In the genomic region with DNA sequence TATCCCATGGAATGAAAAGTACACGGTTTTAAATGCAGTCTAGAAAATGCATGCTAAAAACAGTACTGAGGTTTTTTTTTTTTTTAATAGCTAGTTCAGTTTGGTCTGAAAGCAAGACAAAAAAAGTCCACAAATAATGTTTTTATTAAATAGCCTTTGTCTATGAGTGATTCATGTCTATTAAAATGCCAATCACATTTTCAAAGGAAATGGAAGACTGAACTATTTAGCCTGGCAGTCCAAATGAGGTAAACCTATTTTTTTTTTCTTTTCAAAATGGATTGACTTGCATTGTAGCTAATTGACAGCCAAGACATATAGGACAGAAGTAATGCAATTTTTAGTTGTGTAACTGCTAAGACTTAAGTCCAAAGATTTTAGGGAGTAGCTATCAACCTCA, we compare ENCODE assay signal across 15 cellular contexts.
A peak's percentile ranks its signal among the peaks of the same experiment; 100 is the strongest.
DNase-seq lines count a peak whose midpoint lies in the region; ATAC-seq and TF ChIP-seq lines count a peak whose summit lies in the region.
"Had no signal": no experiment of that assay in that cellular context is flagged by ENCODE, and none has a peak within 500 bp of the region (broad histone marks: within the 10 kb centered on the region; RNA-seq: fewer than 3 reads in every experiment).

No MANE protein-coding gene starts in this region.

- dilution Hi-C loops in mammary epithelial cell (cut with HindIII; ENCODE audit: low sequenced_read_pairs) = no loop called here

- H3K36me3 Mint-ChIP-seq in osteocyte (ENCODE audit: unreplicated experiment) = no peaks in the 10 kb centered on the region
- H3K36me3 Mint-ChIP-seq: CD4-positive, CD25-positive, alpha-beta regulatory T cell had no signal

- peaks cover 34% of the 10 kb centered on the region for H3K4me1 Mint-ChIP-seq in osteocyte (ENCODE audit: unreplicated experiment)
- H3K4me1 Mint-ChIP-seq: CD4-positive, CD25-positive, alpha-beta regulatory T cell; IgD-negative memory B cell had no signal

- no peaks in the 10 kb centered on the region for H3K9me3 ChIP-seq in mammary epithelial cell (replicated peaks; ENCODE audit: insufficient read depth, low read length)
- no peaks in the 10 kb centered on the region for H3K9me3 ChIP-seq in breast epithelium
- H3K9me3 ChIP-seq in SK-N-MC (ENCODE audit: low read depth, low read length) = no peaks in the 10 kb centered on the region
- H3K9me3 ChIP-seq in ovary = no peaks in the 10 kb centered on the region
- H3K9me3 ChIP-seq: BLaER1 treated with 17β-estradiol and CSF1 and Interleukin-3, amounts not matched to agents 10 nM and 100 nM had no signal

- H3K36me3 ChIP-seq in mammary epithelial cell (ENCODE audit: insufficient read depth, low read length) (no peaks in the 10 kb centered on the region), breast epithelium (no peaks in the 10 kb centered on the region), SK-N-MC (ENCODE audit: insufficient read depth, low read length) (no peaks in the 10 kb centered on the region), ovary (no peaks in the 10 kb centered on the region)
- H3K36me3 ChIP-seq: BLaER1 treated with 17β-estradiol and CSF1 and Interleukin-3, amounts not matched to agents 10 nM and 100 nM had no signal

- no peaks in the 10 kb centered on the region for H3K27me3 Mint-ChIP-seq in osteocyte (ENCODE audit: unreplicated experiment)
- H3K27me3 Mint-ChIP-seq: CD4-positive, CD25-positive, alpha-beta regulatory T cell had no signal

- no peaks in the 10 kb centered on the region for H4K20me1 ChIP-seq in mammary epithelial cell (ENCODE audit: insufficient read depth, low read length)
- H4K20me1 ChIP-seq: BLaER1 treated with 17β-estradiol and CSF1 and Interleukin-3, amounts not matched to agents 10 nM and 100 nM had no signal

- H3K27me3 ChIP-seq in mammary epithelial cell (ENCODE audit: insufficient read depth, low read length) = no peaks in the 10 kb centered on the region
- H3K27me3 ChIP-seq in breast epithelium = no peaks in the 10 kb centered on the region
- no peaks in the 10 kb centered on the region for H3K27me3 ChIP-seq in ovary
- H3K27me3 ChIP-seq: BLaER1 treated with 17β-estradiol and CSF1 and Interleukin-3, amounts not matched to agents 10 nM and 100 nM had no signal

- H3K27ac ChIP-seq in mammary epithelial cell (ENCODE audit: insufficient read depth, low read depth, low read length) (peak overlapping the region; percentile 20), breast epithelium (no peak overlapping the region), SK-N-MC (peak overlapping the region; percentile 9; the same call in 1 of the 2 replicates), ovary (no peak overlapping the region)
- H3K27ac ChIP-seq: BLaER1 treated with 17β-estradiol and CSF1 and Interleukin-3, amounts not matched to agents 10 nM and 100 nM had no signal

- 100% methylated on average over 1 of the region's 1 CpG for WGBS in mammary epithelial cell (ENCODE audit: low coverage, missing lambda C conversion rate)
- 30 to 42% (median 30%) methylated on average over 1 of the region's 1 CpG for WGBS in ovary, 3 donors

- TF ChIP-seq EP300 in ovary (IDR thresholded peaks at IDR 0.05) = no peak

- H3K4me3 Mint-ChIP-seq in osteocyte (ENCODE audit: unreplicated experiment) = no peak overlapping the region
- H3K4me3 Mint-ChIP-seq: CD4-positive, CD25-positive, alpha-beta regulatory T cell; GM23338; IgD-negative memory B cell had no signal

- H3K4me1 ChIP-seq in mammary epithelial cell (ENCODE audit: insufficient read depth, low read length) = peaks cover 41% of the 10 kb centered on the region
- H3K4me1 ChIP-seq in breast epithelium = no peaks in the 10 kb centered on the region
- H3K4me1 ChIP-seq in ovary (ENCODE audit: insufficient read depth) = no peaks in the 10 kb centered on the region

- H3K9ac ChIP-seq in mammary epithelial cell (ENCODE audit: insufficient read depth, low read length) (no peak overlapping the region), SK-N-MC (ENCODE audit: insufficient read length) (no peak overlapping the region)
- H3K9ac ChIP-seq: BLaER1 treated with 17β-estradiol and CSF1 and Interleukin-3, amounts not matched to agents 10 nM and 100 nM had no signal

- peak overlapping the region; percentile 19 for H3K27ac Mint-ChIP-seq in osteocyte (ENCODE audit: unreplicated experiment)
- H3K27ac Mint-ChIP-seq: CD4-positive, CD25-positive, alpha-beta regulatory T cell had no signal

- no peak for TF ChIP-seq POLR2A in breast epithelium (IDR thresholded peaks at IDR 0.05)
- no peak for TF ChIP-seq POLR2A in ovary (IDR thresholded peaks at IDR 0.05)

- CTCF ChIA-PET in mammary epithelial cell (lab: Charles Lee; ENCODE audit: low non-redundant PET) = no interaction called here

- H3K79me2 ChIP-seq in mammary epithelial cell (ENCODE audit: insufficient read depth, low read length) = no peaks in the 10 kb centered on the region

- no peak for ATAC-seq in GM21390 (IDR thresholded peaks at IDR 0.05; ENCODE audit: unreplicated experiment)
- no peak for ATAC-seq in GM21526 (IDR thresholded peaks at IDR 0.05; ENCODE audit: low FRiP score, unreplicated experiment)
- ATAC-seq: GM12878, GM23338 had no signal

- DNase-seq in mammary epithelial cell (no peak), breast epithelium (ENCODE audit: low spot score in 2 of 2) (no peak), SK-N-MC (ENCODE audit: low read depth, low spot score) (no peak), osteocyte (ENCODE audit: extremely low spot score, unreplicated experiment) (no peak), ovary (no peak)
- DNase-seq: 8988T; ACHN; CD4-positive, CD25-positive, alpha-beta regulatory T cell; H7 had no signal

- TF ChIP-seq CTCF in mammary epithelial cell (conservative IDR thresholded peaks at IDR 0.05 in 1 of 2, IDR thresholded peaks at IDR 0.05 in 1 of 2; ENCODE audit: extremely low read depth in 1 of 2, insufficient read depth in 1 of 2, low read depth in 1 of 2, low read length in 2 of 2) = no peak
- TF ChIP-seq CTCF in breast epithelium (IDR thresholded peaks at IDR 0.05) = no peak
- TF ChIP-seq CTCF in osteocyte (IDR thresholded peaks at IDR 0.05) = no peak
- no peak for TF ChIP-seq CTCF in ovary (IDR thresholded peaks at IDR 0.05)

- no TSS peak for BruUV-seq in mammary epithelial cell (replicated peaks; lab: Mats Ljungman, UMichigan)

- H3K4me2 ChIP-seq in mammary epithelial cell (ENCODE audit: insufficient read depth, low read depth, low read length) = peak overlapping the region; percentile 26
- H3K4me2 ChIP-seq: BLaER1 treated with 17β-estradiol and CSF1 and Interleukin-3, amounts not matched to agents 10 nM and 100 nM; GM23338 had no signal

- intact Hi-C loops in mammary epithelial cell (cut with micrococcal nuclease) = no loop called here
- intact Hi-C loops in breast epithelium (cut with DNase I; ENCODE audit: low total_unique reads) = no loop called here
- intact Hi-C loops in ovary (cut with DNase I) = no loop called here

- no peak overlapping the region for H2AFZ ChIP-seq in mammary epithelial cell (ENCODE audit: low read depth, low read length)
- H2AFZ ChIP-seq: GM23338 had no signal

- H3K4me3 ChIP-seq in mammary epithelial cell (replicated peaks in 1 of 3; ENCODE audit: insufficient read depth in 1 of 3, low read depth in 2 of 3, low read length in 3 of 3) (no peak overlapping the region), breast epithelium (no peak overlapping the region), SK-N-MC (no peak overlapping the region), ovary (no peak overlapping the region)
- H3K4me3 ChIP-seq: BLaER1 treated with 17β-estradiol and CSF1 and Interleukin-3, amounts not matched to agents 10 nM and 100 nM; GM12878; GM23338 had no signal

- H3K9me3 Mint-ChIP-seq in osteocyte (ENCODE audit: unreplicated experiment) = peaks cover 6% of the 10 kb centered on the region
- H3K9me3 Mint-ChIP-seq: GM23338 had no signal

- in situ Hi-C loops in mammary epithelial cell (cut with MboI; ENCODE audit: low sequenced_read_pairs in 2 of 2) = no loop called here

Comparison
In these comparisons a context has a peak if more than half of its experiments do, and no peak if none do; other contexts are left out.
1. H3K27ac ChIP-seq: peak in mammary epithelial cell (single experiment) and SK-N-MC (single experiment); none in breast epithelium (0 of 2) and ovary (0 of 2).